8 cellular contexts compared by ENCODE assay signal in genomic region chr10:52313350-52314006, GRCh38. TPM values are rescaled to one million over a fixed set of nuclear protein-coding genes. Genes with fewer than 3 reads are reported as not detected.
DNase-seq lines count a peak whose midpoint lies in the region; ATAC-seq and TF ChIP-seq lines count a peak whose summit lies in the region.

No MANE protein-coding gene starts in this region.

- H3K27me3 ChIP-seq in NT2/D1 (ENCODE audit: insufficient read depth, insufficient read length), result peaks cover 70% of the 10 kb centered on the region
- peaks cover 8% of the 10 kb centered on the region for H3K27me3 ChIP-seq in neuron (ENCODE audit: insufficient read depth, low read length)

- H3K4me1 Mint-ChIP-seq in Calu3 (ENCODE audit: low read depth, unreplicated experiment), result peaks cover 42% of the 10 kb centered on the region

- H3K4me1 ChIP-seq in NT2/D1 (ENCODE audit: insufficient read depth, insufficient read length) (no peaks in the 10 kb centered on the region), neuron (ENCODE audit: insufficient read depth, low read length) (peaks cover 23% of the 10 kb centered on the region)

- no peaks in the 10 kb centered on the region for H3K27me3 Mint-ChIP-seq in Calu3 (ENCODE audit: unreplicated experiment)

- H3K4me3 ChIP-seq in NT2/D1 (ENCODE audit: insufficient read length, low read depth) (peak overlapping the region; percentile 40), fibroblast of pulmonary artery (replicated peaks; ENCODE audit: low read depth, low read length) (peak overlapping the region; percentile 84), neuron (ENCODE audit: low read length) (peak overlapping the region; percentile 51)

- H3K36me3 ChIP-seq in NT2/D1 (ENCODE audit: insufficient read depth, insufficient read length, low read length), result no peaks in the 10 kb centered on the region
- no peaks in the 10 kb centered on the region for H3K36me3 ChIP-seq in neuron (ENCODE audit: insufficient read depth, low read length)

- no peak for TF ChIP-seq CTCF in Calu3 (IDR thresholded peaks at IDR 0.05; ENCODE audit: unreplicated experiment)
- no peak for TF ChIP-seq CTCF in fibroblast of pulmonary artery (IDR thresholded peaks at IDR 0.05; ENCODE audit: low read length, missing control alignments)

- CTCF ChIA-PET in Calu3 (lab: Charles Lee), result interaction anchor here (0.6 to 4.1 kb wide), 11 partner anchors 15 to 330 kb away, joined by 3 to 70 read pairs (median 5); no protein-coding TSS in a partner anchor

- H2AFZ ChIP-seq in neuron (ENCODE audit: low read depth, low read length), result peak overlapping the region; percentile 76

- H3K9me3 ChIP-seq in NT2/D1 (ENCODE audit: insufficient read depth, low read length) (no peaks in the 10 kb centered on the region), neuron (ENCODE audit: low read length) (no peaks in the 10 kb centered on the region)

- H3K27ac Mint-ChIP-seq in Calu3 (ENCODE audit: unreplicated experiment), result peak overlapping the region; percentile 74

- H3K36me3 Mint-ChIP-seq in Calu3 (ENCODE audit: insufficient read depth, unreplicated experiment), result peaks cover 61% of the 10 kb centered on the region

- ATAC-seq in GM18873 (IDR thresholded peaks at IDR 0.05; ENCODE audit: low FRiP score, unreplicated experiment) (no peak), HG02938 (IDR thresholded peaks at IDR 0.05; ENCODE audit: unreplicated experiment) (no peak)

- intact Hi-C loops in Calu3 (cut with micrococcal nuclease; ENCODE audit: unreplicated experiment), result loop anchor here (1.0 kb wide), 2 partner anchors 130 to 176 kb away; no protein-coding TSS in a partner anchor

- peak overlapping the region; percentile 87 for H3K4me3 Mint-ChIP-seq in Calu3 (ENCODE audit: low read depth, unreplicated experiment)

- BruUV-seq in Calu3 (replicated peaks; lab: Mats Ljungman, UMichigan), result no TSS peak

- peak overlapping the region; percentile 44 for H3K9ac ChIP-seq in NT2/D1 (ENCODE audit: insufficient read length, low read depth)

- DNase-seq in Calu3, result peak; percentile 37
- DNase-seq in NT2/D1 (ENCODE audit: low read depth, low spot score), result no peak
- no peak for DNase-seq in fibroblast of pulmonary artery (ENCODE audit: low read depth)
- no peak for DNase-seq in stimulated activated CD8-positive, alpha-beta memory T cell treated with anti-CD3 and anti-CD28 coated beads, Interleukin-4, amount 100 ng/mL, for 48 hours
- no peak for DNase-seq in GM19240 (ENCODE audit: insufficient read length, low spot score)

- no peaks in the 10 kb centered on the region for H3K9me3 Mint-ChIP-seq in Calu3 (ENCODE audit: low read depth, unreplicated experiment)

RNA-seq across cellular contexts. Expression of gene DKK1, which starts 0.6 kb away (rescaled TPM):
- 122 and 145 TPM in 2 replicates for total RNA-seq in Calu3 (2022)
